In the genomic region with DNA sequence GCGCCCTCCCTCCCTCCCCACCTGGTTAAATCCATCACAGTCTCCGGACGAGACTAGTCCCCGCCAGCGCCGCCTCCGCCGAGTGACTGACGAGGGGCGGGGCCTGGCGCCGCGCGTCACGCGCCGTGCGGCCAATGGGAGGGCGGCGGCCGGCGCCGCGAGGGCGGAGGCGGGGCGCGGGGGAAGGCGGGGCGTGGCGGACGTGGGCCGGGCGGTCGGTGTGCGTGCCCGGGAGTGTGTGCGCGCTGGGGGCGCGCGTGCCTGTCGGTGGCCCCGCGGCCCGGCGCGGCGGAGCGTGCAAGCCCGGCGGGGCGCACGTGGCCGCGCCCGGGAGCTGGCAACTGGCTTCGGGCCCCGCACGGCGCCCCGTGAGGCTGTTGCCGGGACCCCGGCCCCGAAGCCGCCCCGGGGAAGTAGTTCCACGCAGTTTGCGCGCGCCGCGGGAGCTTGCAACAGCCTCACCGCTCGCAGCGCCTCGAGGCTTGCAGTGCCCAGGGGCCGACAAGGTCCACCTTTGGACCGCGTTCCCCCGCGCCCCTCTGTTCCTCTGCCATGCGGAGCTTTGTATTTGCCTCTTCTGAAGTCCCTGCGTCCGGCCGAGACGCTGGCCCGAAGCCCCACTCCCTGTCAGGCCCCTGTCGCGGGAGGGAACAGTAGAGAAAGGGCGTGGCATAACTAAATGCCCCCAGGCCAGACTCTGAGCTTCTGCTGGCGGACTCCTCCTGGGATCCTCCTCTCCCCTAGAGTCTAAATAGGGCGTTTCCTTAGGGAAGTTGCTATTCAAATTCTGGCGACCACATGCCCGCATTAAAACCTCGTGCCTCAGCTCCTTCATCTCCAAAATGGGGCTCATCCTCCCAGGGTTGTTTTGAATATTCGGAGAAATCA, we compare ENCODE assay signal across 8 cellular contexts. TPM values are rescaled to one million over a fixed set of nuclear protein-coding genes. Genes with fewer than 3 reads are reported as not detected.
DNase-seq lines count a peak whose midpoint lies in the region; ATAC-seq and TF ChIP-seq lines count a peak whose summit lies in the region.

No MANE protein-coding gene starts in this region.

- peak; percentile 86 for ATAC-seq in GM21528 (IDR thresholded peaks at IDR 0.05; ENCODE audit: low FRiP score, unreplicated experiment)
- ATAC-seq in activated T-helper 17 cell treated with anti-CD3 and anti-CD28 coated beads, Interleukin-2, amount 50 U/mL, for 72 hours (replicated peaks), result peak; percentile 85
- peak; percentile 98 to 99 for ATAC-seq in natural killer cell treated with Interleukin-12 subunit alpha and Interleukin-12 subunit beta and Interleukin-15 and Interleukin-18, amount 100 ng/mL, for 72 hours
- ATAC-seq in stimulated activated naive B cell treated with anti-CD40 and anti-IgM and Interleukin-4, amounts not matched to agents 10 μg/mL and 1 μg/mL and 100 μg/mL, for 72 hours (replicated peaks), result peak; percentile 88 to 93

- H3K27me3 Mint-ChIP-seq in activated T-helper 17 cell treated with anti-CD3 and anti-CD28 coated beads, Interleukin-2, amount 50 U/mL, for 72 hours, result peaks cover 12% of the 10 kb centered on the region
- H3K27me3 Mint-ChIP-seq in natural killer cell treated with Interleukin-12 subunit alpha and Interleukin-12 subunit beta and Interleukin-15 and Interleukin-18, amount 100 ng/mL, for 72 hours, result peaks cover 12 to 17% of the 10 kb centered on the region in 2 donors
- peaks cover 16 to 18% of the 10 kb centered on the region in 2 donors for H3K27me3 Mint-ChIP-seq in stimulated activated naive B cell treated with anti-CD40 and anti-IgM and Interleukin-4, amounts not matched to agents 10 μg/mL and 1 μg/mL and 100 μg/mL, for 72 hours

- TF ChIP-seq POLR2A in Peyer's patch (IDR thresholded peaks at IDR 0.05), result peak in 1 of 2 donors; percentile 32

- H3K4me3 Mint-ChIP-seq in activated T-helper 17 cell treated with anti-CD3 and anti-CD28 coated beads, Interleukin-2, amount 50 U/mL, for 72 hours, result peak overlapping the region; percentile 51
- peak overlapping the region; percentile 46 for H3K4me3 Mint-ChIP-seq in natural killer cell treated with Interleukin-12 subunit alpha and Interleukin-12 subunit beta and Interleukin-15 and Interleukin-18, amount 100 ng/mL, for 72 hours
- H3K4me3 Mint-ChIP-seq in stimulated activated naive B cell treated with anti-CD40 and anti-IgM and Interleukin-4, amounts not matched to agents 10 μg/mL and 1 μg/mL and 100 μg/mL, for 72 hours, result peak overlapping the region; percentile 85 to 90

- no peak for TF ChIP-seq CTCF in Peyer's patch (IDR thresholded peaks at IDR 0.05)

- H3K4me3 ChIP-seq in Peyer's patch, result peak overlapping the region; percentile 79 to 92 (median 81)

- peak overlapping the region; percentile 64 for H3K27ac Mint-ChIP-seq in activated T-helper 17 cell treated with anti-CD3 and anti-CD28 coated beads, Interleukin-2, amount 50 U/mL, for 72 hours
- no peak overlapping the region for H3K27ac Mint-ChIP-seq in natural killer cell treated with Interleukin-12 subunit alpha and Interleukin-12 subunit beta and Interleukin-15 and Interleukin-18, amount 100 ng/mL, for 72 hours
- peak overlapping the region; percentile 82 for H3K27ac Mint-ChIP-seq in stimulated activated naive B cell treated with anti-CD40 and anti-IgM and Interleukin-4, amounts not matched to agents 10 μg/mL and 1 μg/mL and 100 μg/mL, for 72 hours

- H3K27ac ChIP-seq in Peyer's patch, result peak overlapping the region; percentile 81 to 96 (median 87)

- peaks cover 0 to 26% (median 0%) of the 10 kb centered on the region in 4 donors for H3K4me1 ChIP-seq in Peyer's patch

- peak; percentile 22 for DNase-seq in DMS153 treated with DMSO at 0.1 percent for 48 hours (lab: John Stamatoyannopoulos, UW; ENCODE audit: unreplicated experiment)
- peak; percentile 34 for DNase-seq in HuH-7 (ENCODE audit: low spot score)
- peak; percentile 91 to 96 (median 96) for DNase-seq in Peyer's patch
- peak; percentile 77 for DNase-seq in fibroblast of peridontal ligament (ENCODE audit: extremely low read depth)
- DNase-seq in natural killer cell treated with Interleukin-12 subunit alpha and Interleukin-12 subunit beta and Interleukin-15 and Interleukin-18, amount 100 ng/mL, for 72 hours (ENCODE audit: low spot score), result peak; percentile 96
- peak; percentile 90 for DNase-seq in stimulated activated naive B cell treated with anti-CD40 and anti-IgM and Interleukin-4, amounts not matched to agents 10 μg/mL and 1 μg/mL and 100 μg/mL, for 72 hours

- no peaks in the 10 kb centered on the region for H3K27me3 ChIP-seq in Peyer's patch

- H3K9me3 ChIP-seq in Peyer's patch, result no peaks in the 10 kb centered on the region

- H3K9me3 Mint-ChIP-seq in activated T-helper 17 cell treated with anti-CD3 and anti-CD28 coated beads, Interleukin-2, amount 50 U/mL, for 72 hours, result no peaks in the 10 kb centered on the region
- H3K9me3 Mint-ChIP-seq in natural killer cell treated with Interleukin-12 subunit alpha and Interleukin-12 subunit beta and Interleukin-15 and Interleukin-18, amount 100 ng/mL, for 72 hours, result no peaks in the 10 kb centered on the region
- no peaks in the 10 kb centered on the region for H3K9me3 Mint-ChIP-seq in stimulated activated naive B cell treated with anti-CD40 and anti-IgM and Interleukin-4, amounts not matched to agents 10 μg/mL and 1 μg/mL and 100 μg/mL, for 72 hours

- H3K36me3 Mint-ChIP-seq in activated T-helper 17 cell treated with anti-CD3 and anti-CD28 coated beads, Interleukin-2, amount 50 U/mL, for 72 hours (ENCODE audit: low read depth), result peaks cover 44% of the 10 kb centered on the region
- H3K36me3 Mint-ChIP-seq in natural killer cell treated with Interleukin-12 subunit alpha and Interleukin-12 subunit beta and Interleukin-15 and Interleukin-18, amount 100 ng/mL, for 72 hours, result peaks cover 27% of the 10 kb centered on the region
- H3K36me3 Mint-ChIP-seq in stimulated activated naive B cell treated with anti-CD40 and anti-IgM and Interleukin-4, amounts not matched to agents 10 μg/mL and 1 μg/mL and 100 μg/mL, for 72 hours, result peaks cover 28 to 37% of the 10 kb centered on the region in 2 donors

- H3K36me3 ChIP-seq in Peyer's patch, result no peaks in the 10 kb centered on the region

- H3K4me1 Mint-ChIP-seq in activated T-helper 17 cell treated with anti-CD3 and anti-CD28 coated beads, Interleukin-2, amount 50 U/mL, for 72 hours, result peaks cover 28% of the 10 kb centered on the region
- peaks cover 36 to 45% of the 10 kb centered on the region in 2 donors for H3K4me1 Mint-ChIP-seq in natural killer cell treated with Interleukin-12 subunit alpha and Interleukin-12 subunit beta and Interleukin-15 and Interleukin-18, amount 100 ng/mL, for 72 hours (ENCODE audit: low read depth in 2 of 2)
- H3K4me1 Mint-ChIP-seq in stimulated activated naive B cell treated with anti-CD40 and anti-IgM and Interleukin-4, amounts not matched to agents 10 μg/mL and 1 μg/mL and 100 μg/mL, for 72 hours, result peaks cover 42 to 62% of the 10 kb centered on the region in 2 donors

RNA-seq across cellular contexts. Expression of gene RYBP, which starts 0.9 kb away (rescaled TPM):
- 10 to 100 TPM in 1 of 4 donors, 1 to 10 TPM in 3; 7.9 to 11.6 (median 9.6) TPM for total RNA-seq in Peyer's patch
- total RNA-seq in activated T-helper 17 cell treated with anti-CD3 and anti-CD28 coated beads, Interleukin-2, amount 50 U/mL, for 72 hours, result 10 to 100 TPM; 24.1 to 41.3 TPM
- total RNA-seq in natural killer cell treated with Interleukin-12 subunit alpha and Interleukin-12 subunit beta and Interleukin-15 and Interleukin-18, amount 100 ng/mL, for 72 hours, result 10 to 100 TPM; 12.9 to 18.3 TPM

Comparison
In these comparisons a context has a peak if more than half of its experiments do, and no peak if none do; other contexts are left out.
1. Peak in every context shown above with its lines: DNase-seq, ATAC-seq, H3K4me3 ChIP-seq and H3K27ac ChIP-seq.
2. DNase-seq: peak in every context shown above with its lines; median percentile 96 in Peyer's patch; 96 in natural killer cell treated with Interleukin-12 subunit alpha and Interleukin-12 subunit beta and Interleukin-15 and Interleukin-18, amount 100 ng/mL, for 72 hours; 90 in stimulated activated naive B cell treated with anti-CD40 and anti-IgM and Interleukin-4, amounts not matched to agents 10 μg/mL and 1 μg/mL and 100 μg/mL, for 72 hours; 77 in fibroblast of peridontal ligament; 34 in HuH-7; 22 in DMS153 treated with DMSO at 0.1 percent for 48 hours.
3. H3K27ac Mint-ChIP-seq: peak in activated T-helper 17 cell treated with anti-CD3 and anti-CD28 coated beads, Interleukin-2, amount 50 U/mL, for 72 hours (single experiment) and stimulated activated naive B cell treated with anti-CD40 and anti-IgM and Interleukin-4, amounts not matched to agents 10 μg/mL and 1 μg/mL and 100 μg/mL, for 72 hours (single experiment); none in natural killer cell treated with Interleukin-12 subunit alpha and Interleukin-12 subunit beta and Interleukin-15 and Interleukin-18, amount 100 ng/mL, for 72 hours (0 of 2).